Comparison of ENCODE assay signal across 1 cellular context in the genomic region with DNA sequence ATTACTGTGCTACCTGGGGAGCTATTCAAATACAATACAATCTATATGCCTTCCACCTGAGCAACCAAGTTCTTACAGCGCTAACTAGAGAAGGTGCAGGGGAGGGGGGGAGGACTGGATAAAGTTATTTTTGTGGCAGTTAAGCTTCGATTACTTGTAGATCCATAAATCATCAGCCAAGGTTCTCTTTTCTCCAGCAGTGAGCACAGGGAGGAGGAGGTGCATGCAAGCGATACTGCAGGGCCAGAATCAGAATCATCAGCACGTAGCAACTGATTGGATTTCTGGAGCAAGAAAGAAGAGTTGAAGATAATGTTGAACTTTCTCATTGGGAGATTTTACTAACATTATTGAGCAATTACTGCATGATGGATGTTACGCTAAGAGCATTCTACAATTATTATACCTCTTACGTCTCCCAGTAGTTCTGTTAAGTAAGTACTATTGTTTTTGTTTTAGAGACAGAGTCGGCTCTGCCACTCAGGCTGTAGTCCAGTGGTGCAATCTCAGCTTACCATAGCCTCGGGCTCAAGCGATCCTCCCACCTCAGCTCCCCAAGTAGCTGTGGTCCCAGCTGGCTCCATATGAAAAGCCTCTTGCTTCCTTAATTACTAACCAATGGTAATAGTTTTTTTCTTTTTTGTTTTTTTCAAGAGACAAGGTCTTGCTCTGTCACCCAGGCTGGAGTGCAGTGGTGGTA.
TF ChIP-seq lines count a peak whose summit lies in the region.

No MANE protein-coding gene starts in this region.

TF ChIP-seq in K562, 482 proteins besides CTCF, POLR2A, EP300 and RAD21:
- TF ChIP-seq KAT2B (IDR thresholded peaks at IDR 0.05; ENCODE audit: low read depth, low read length) (no peak), POLR3A (IDR thresholded peaks at IDR 0.05; ENCODE audit: borderline replicate concordance, extremely low read depth, insufficient read depth, insufficient read length) (no peak), MEIS2 (IDR thresholded peaks at IDR 0.05; ENCODE audit: partially characterized antibody) (peak; percentile 33), CEBPB (tag; IDR thresholded peaks at IDR 0.05) (0 out of 2 replicates have a peak, but pooled peaks have one; percentile 28), TCF7 (IDR thresholded peaks at IDR 0.05; ENCODE audit: borderline replicate concordance) (no peak), SAFB2 (IDR thresholded peaks at IDR 0.05; ENCODE audit: borderline replicate concordance, low read depth, low read length, severe bottlenecking) (no peak), ZBTB1 (CRISPR knock-in tag; IDR thresholded peaks at IDR 0.05; ENCODE audit: borderline replicate concordance, low read depth) (no peak), ZNF354B (CRISPR knock-in tag; IDR thresholded peaks at IDR 0.05) (no peak), PRPF4 (IDR thresholded peaks at IDR 0.05; ENCODE audit: insufficient read depth, low read depth, low read length, poor library complexity, severe bottlenecking) (no peak), SP2 (IDR thresholded peaks at IDR 0.05; ENCODE audit: extremely low read depth, low read depth, low read length, poor library complexity, severe bottlenecking) (no peak)
- TF ChIP-seq, protein P1, sequence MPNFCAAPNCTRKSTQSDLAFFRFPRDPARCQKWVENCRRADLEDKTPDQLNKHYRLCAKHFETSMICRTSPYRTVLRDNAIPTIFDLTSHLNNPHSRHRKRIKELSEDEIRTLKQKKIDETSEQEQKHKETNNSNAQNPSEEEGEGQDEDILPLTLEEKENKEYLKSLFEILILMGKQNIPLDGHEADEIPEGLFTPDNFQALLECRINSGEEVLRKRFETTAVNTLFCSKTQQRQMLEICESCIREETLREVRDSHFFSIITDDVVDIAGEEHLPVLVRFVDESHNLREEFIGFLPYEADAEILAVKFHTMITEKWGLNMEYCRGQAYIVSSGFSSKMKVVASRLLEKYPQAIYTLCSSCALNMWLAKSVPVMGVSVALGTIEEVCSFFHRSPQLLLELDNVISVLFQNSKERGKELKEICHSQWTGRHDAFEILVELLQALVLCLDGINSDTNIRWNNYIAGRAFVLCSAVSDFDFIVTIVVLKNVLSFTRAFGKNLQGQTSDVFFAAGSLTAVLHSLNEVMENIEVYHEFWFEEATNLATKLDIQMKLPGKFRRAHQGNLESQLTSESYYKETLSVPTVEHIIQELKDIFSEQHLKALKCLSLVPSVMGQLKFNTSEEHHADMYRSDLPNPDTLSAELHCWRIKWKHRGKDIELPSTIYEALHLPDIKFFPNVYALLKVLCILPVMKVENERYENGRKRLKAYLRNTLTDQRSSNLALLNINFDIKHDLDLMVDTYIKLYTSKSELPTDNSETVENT (CRISPR knock-in tag; IDR thresholded peaks at IDR 0.05) = no peak
- TF ChIP-seq, protein P2, sequence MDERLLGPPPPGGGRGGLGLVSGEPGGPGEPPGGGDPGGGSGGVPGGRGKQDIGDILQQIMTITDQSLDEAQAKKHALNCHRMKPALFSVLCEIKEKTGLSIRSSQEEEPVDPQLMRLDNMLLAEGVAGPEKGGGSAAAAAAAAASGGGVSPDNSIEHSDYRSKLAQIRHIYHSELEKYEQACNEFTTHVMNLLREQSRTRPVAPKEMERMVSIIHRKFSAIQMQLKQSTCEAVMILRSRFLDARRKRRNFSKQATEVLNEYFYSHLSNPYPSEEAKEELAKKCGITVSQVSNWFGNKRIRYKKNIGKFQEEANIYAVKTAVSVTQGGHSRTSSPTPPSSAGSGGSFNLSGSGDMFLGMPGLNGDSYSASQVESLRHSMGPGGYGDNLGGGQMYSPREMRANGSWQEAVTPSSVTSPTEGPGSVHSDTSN (CRISPR knock-in tag; IDR thresholded peaks at IDR 0.05; ENCODE audit: low read depth) = no peak
- TF ChIP-seq, protein P2 (tag; conservative IDR thresholded peaks at IDR 0.05; ENCODE audit: low read depth) = 0 out of 2 replicates have a peak, but pooled peaks have one; percentile 29
- TF ChIP-seq, protein P3, sequence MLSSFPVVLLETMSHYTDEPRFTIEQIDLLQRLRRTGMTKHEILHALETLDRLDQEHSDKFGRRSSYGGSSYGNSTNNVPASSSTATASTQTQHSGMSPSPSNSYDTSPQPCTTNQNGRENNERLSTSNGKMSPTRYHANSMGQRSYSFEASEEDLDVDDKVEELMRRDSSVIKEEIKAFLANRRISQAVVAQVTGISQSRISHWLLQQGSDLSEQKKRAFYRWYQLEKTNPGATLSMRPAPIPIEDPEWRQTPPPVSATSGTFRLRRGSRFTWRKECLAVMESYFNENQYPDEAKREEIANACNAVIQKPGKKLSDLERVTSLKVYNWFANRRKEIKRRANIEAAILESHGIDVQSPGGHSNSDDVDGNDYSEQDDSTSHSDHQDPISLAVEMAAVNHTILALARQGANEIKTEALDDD (IDR thresholded peaks at IDR 0.05) = 0 out of 2 replicates have a peak, but pooled peaks have one; percentile 22
- TF ChIP-seq, protein P4, sequence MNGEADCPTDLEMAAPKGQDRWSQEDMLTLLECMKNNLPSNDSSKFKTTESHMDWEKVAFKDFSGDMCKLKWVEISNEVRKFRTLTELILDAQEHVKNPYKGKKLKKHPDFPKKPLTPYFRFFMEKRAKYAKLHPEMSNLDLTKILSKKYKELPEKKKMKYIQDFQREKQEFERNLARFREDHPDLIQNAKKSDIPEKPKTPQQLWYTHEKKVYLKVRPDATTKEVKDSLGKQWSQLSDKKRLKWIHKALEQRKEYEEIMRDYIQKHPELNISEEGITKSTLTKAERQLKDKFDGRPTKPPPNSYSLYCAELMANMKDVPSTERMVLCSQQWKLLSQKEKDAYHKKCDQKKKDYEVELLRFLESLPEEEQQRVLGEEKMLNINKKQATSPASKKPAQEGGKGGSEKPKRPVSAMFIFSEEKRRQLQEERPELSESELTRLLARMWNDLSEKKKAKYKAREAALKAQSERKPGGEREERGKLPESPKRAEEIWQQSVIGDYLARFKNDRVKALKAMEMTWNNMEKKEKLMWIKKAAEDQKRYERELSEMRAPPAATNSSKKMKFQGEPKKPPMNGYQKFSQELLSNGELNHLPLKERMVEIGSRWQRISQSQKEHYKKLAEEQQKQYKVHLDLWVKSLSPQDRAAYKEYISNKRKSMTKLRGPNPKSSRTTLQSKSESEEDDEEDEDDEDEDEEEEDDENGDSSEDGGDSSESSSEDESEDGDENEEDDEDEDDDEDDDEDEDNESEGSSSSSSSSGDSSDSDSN (IDR thresholded peaks at IDR 0.05; ENCODE audit: borderline replicate concordance in 1 of 2, low read depth in 2 of 2, low read length in 2 of 2) = no peak
